In the genomic region with DNA sequence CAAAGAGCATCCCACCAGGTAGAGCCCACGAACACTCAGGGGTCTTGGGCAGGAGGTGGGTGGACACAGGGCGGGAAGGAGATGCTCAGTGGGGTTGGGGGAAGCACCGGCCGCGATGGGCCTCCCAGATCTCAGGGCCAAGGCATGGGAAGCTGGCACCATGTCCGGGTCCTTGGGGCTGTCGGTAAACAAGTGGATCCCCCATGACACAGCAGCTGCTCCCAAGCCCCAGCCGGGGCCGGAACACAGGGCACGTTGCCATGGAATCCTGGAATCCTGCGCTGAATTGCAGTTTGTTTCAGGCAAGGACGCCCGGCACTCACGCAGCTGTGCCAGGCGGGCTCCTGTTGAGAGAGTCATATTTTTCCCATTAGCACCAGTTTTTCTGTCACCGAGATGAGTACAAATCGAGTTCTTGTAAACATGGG, we compare ENCODE assay signal across 10 cellular contexts. TPM values are rescaled to one million over a fixed set of nuclear protein-coding genes. Genes with fewer than 3 reads are reported as not detected.
DNase-seq lines count a peak whose midpoint lies in the region; ATAC-seq and FAIRE-seq lines count a peak whose summit lies in the region.
"Had no signal": no experiment of that assay in that cellular context is flagged by ENCODE, and none has a peak within 500 bp of the region (broad histone marks: within the 10 kb centered on the region; RNA-seq: fewer than 3 reads in every experiment).

No MANE protein-coding gene starts in this region.

- peak; percentile 72 for DNase-seq in H7
- peak; percentile 91 to 95 for DNase-seq in SJCRH30
- DNase-seq in frontal cortex (ENCODE audit: low spot score in 2 of 2): peak; percentile 86
- DNase-seq in stimulated activated naive CD4-positive, alpha-beta T cell (lab: John Stamatoyannopoulos, UW): no peak
- no peak for DNase-seq in activated CD4-positive, CD25-positive, alpha-beta regulatory T cell treated with anti-CD3 and anti-CD28 coated beads, Interleukin-2, amount 50 U/mL, for 72 hours
- DNase-seq in RPMI8226: no peak

- no peak for ATAC-seq in GM19035 (IDR thresholded peaks at IDR 0.05; ENCODE audit: unreplicated experiment)

- H3K36me3 ChIP-seq in H7 (replicated peaks; ENCODE audit: control insufficient read depth, insufficient read depth, low read length) (no peaks in the 10 kb centered on the region), SJCRH30 (no peaks in the 10 kb centered on the region), skeletal muscle satellite cell (ENCODE audit: insufficient read depth, low read length) (peaks cover 4% of the 10 kb centered on the region)

- no peak overlapping the region for H3K9ac ChIP-seq in skeletal muscle satellite cell (ENCODE audit: low read depth, low read length)

- no peaks in the 10 kb centered on the region for H3K27me3 ChIP-seq in H7 (ENCODE audit: control insufficient read depth, insufficient read depth, low read length)
- H3K27me3 ChIP-seq in SJCRH30: no peaks in the 10 kb centered on the region
- peaks cover 11% of the 10 kb centered on the region for H3K27me3 ChIP-seq in skeletal muscle satellite cell (ENCODE audit: control insufficient read depth, insufficient read depth, low read length)

- H3K27ac ChIP-seq in SJCRH30: peak overlapping the region; percentile 93

- H3K4me2 ChIP-seq in skeletal muscle satellite cell (ENCODE audit: low read length): peak overlapping the region; percentile 36

- H3K4me3 ChIP-seq in H7 (ENCODE audit: insufficient read depth, low read depth, low read length): no peak overlapping the region
- peak overlapping the region; percentile 48 for H3K4me3 ChIP-seq in SJCRH30
- H3K4me3 ChIP-seq in skeletal muscle satellite cell (ENCODE audit: low read length): no peak overlapping the region

- no peak for FAIRE-seq in frontal cortex (lab: Jason Lieb, UNC)
- FAIRE-seq: islet of Langerhans, RCC 7860 had no signal

- peaks cover 37% of the 10 kb centered on the region for H3K4me1 ChIP-seq in SJCRH30
- H3K4me1 ChIP-seq in skeletal muscle satellite cell (ENCODE audit: control insufficient read depth, insufficient read depth, low read length): peaks cover 32% of the 10 kb centered on the region

- no peaks in the 10 kb centered on the region for H3K9me3 ChIP-seq in SJCRH30 (replicated peaks)
- H3K9me3 ChIP-seq in skeletal muscle satellite cell (replicated peaks; ENCODE audit: low read length): no peaks in the 10 kb centered on the region

RNA-seq across cellular contexts. Expression of a gene that starts 23.0 kb away (rescaled TPM):
- total RNA-seq in H7 (2014; rRNA removed; shearing (Covaris generic)): 13.0 and 15.0 TPM in 2 replicates
- 23.5 and 27.6 TPM in 2 replicates for total RNA-seq in SJCRH30 (2014; rRNA removed; shearing (Covaris generic))
- 10.2 TPM for total RNA-seq in frontal cortex
- 17.0 and 18.1 TPM in 2 replicates for total RNA-seq in skeletal muscle satellite cell (2012; rRNA removed)

Comparison
In these comparisons a context has a peak if more than half of its experiments do, and no peak if none do; other contexts are left out.
1. DNase-seq: peak in H7 (single experiment), SJCRH30 (2 of 2) and frontal cortex (2 of 2); none in stimulated activated naive CD4-positive, alpha-beta T cell (0 of 6), activated CD4-positive, CD25-positive, alpha-beta regulatory T cell treated with anti-CD3 and anti-CD28 coated beads, Interleukin-2, amount 50 U/mL, for 72 hours (single experiment) and RPMI8226 (single experiment).